20 cellular contexts compared by ENCODE assay signal in the genomic region with DNA sequence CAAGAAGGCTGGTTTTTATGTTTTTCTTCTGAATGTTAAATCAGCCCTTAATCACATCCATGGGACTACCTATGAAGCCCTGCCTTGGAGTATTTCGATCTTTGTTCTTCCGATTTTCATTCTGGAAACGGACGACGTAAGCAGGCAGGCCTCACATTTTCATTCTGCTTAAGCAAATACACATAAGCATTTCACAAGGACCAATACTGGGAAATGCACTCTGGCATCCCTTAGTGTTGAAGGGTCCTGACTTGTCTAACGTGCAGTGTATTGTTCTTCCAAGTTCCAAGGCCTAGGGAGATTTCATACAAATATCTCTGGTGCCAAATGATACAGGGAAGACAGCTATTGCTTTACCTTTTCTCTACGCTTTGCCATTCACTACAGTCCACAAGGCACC.
A peak's percentile ranks its signal among the peaks of the same experiment; 100 is the strongest.
DNase-seq lines count a peak whose midpoint lies in the region; ATAC-seq and TF ChIP-seq lines count a peak whose summit lies in the region.
"Had no signal": no experiment of that assay in that cellular context is flagged by ENCODE, and none has a peak within 500 bp of the region (broad histone marks: within the 10 kb centered on the region; RNA-seq: fewer than 3 reads in every experiment).

No MANE protein-coding gene starts in this region.

- H3K27ac ChIP-seq in left ventricle myocardium inferior (replicated peaks): peak overlapping the region; percentile 60
- no peak overlapping the region for H3K27ac ChIP-seq in lung (ENCODE audit: low read depth in 1 of 2, low read length in 1 of 2)
- no peak overlapping the region for H3K27ac ChIP-seq in upper lobe of right lung
- H3K27ac ChIP-seq: 22Rv1, BLaER1, C4-2B had no signal

- TF ChIP-seq POLR2A in lower leg skin (IDR thresholded peaks at IDR 0.05): no peak

- H3K9me3 ChIP-seq in left ventricle myocardium inferior (replicated peaks) (no peaks in the 10 kb centered on the region), lung (ENCODE audit: control insufficient read depth in 2 of 2, insufficient read depth in 1 of 2, low read length in 1 of 2) (no peaks in the 10 kb centered on the region), upper lobe of right lung (no peaks in the 10 kb centered on the region)

- H3K4me1 Mint-ChIP-seq in progenitor cell of endocrine pancreas (ENCODE audit: low read depth): peaks cover 40% of the 10 kb centered on the region
- H3K4me1 Mint-ChIP-seq: CD8-positive, alpha-beta memory T cell had no signal

- peaks cover 86% of the 10 kb centered on the region for H3K4me1 ChIP-seq in left ventricle myocardium inferior
- peaks cover 3 to 14% of the 10 kb centered on the region in 2 donors for H3K4me1 ChIP-seq in lung (ENCODE audit: control insufficient read depth in 2 of 2, insufficient read depth in 2 of 2, low read length in 2 of 2)
- peaks cover 1% of the 10 kb centered on the region for H3K4me1 ChIP-seq in upper lobe of right lung

- H3K27me3 ChIP-seq in left ventricle myocardium inferior (ENCODE audit: low read depth): no peaks in the 10 kb centered on the region
- no peaks in the 10 kb centered on the region for H3K27me3 ChIP-seq in lung (ENCODE audit: control insufficient read depth, insufficient read depth)
- no peaks in the 10 kb centered on the region for H3K27me3 ChIP-seq in upper lobe of right lung
- H3K27me3 ChIP-seq: BLaER1 had no signal

- intact Hi-C loops in left ventricle myocardium inferior (cut with micrococcal nuclease): no loop called here
- intact Hi-C loops in cardiac septum (cut with DNase I): no loop called here
- intact Hi-C loops in upper lobe of right lung (cut with DNase I): no loop called here
- intact Hi-C loops in lower leg skin (cut with DNase I; ENCODE audit: low total_unique reads): no loop called here

- peak overlapping the region; percentile 45 for H3K4me3 Mint-ChIP-seq in progenitor cell of endocrine pancreas (ENCODE audit: low read depth)
- H3K4me3 Mint-ChIP-seq: B cell; CD4-positive, alpha-beta T cell; GM23338; H9 had no signal

- H3K36me3 Mint-ChIP-seq in progenitor cell of endocrine pancreas (ENCODE audit: insufficient read depth): peaks cover 18% of the 10 kb centered on the region
- H3K36me3 Mint-ChIP-seq: CD8-positive, alpha-beta memory T cell had no signal

- peak; percentile 43 for ATAC-seq in lung (ENCODE audit: insufficient read depth, low FRiP score)
- ATAC-seq in upper lobe of right lung: peak; percentile 38
- ATAC-seq: GM23338, HCT116 had no signal

- H3K27ac Mint-ChIP-seq in progenitor cell of endocrine pancreas: peak overlapping the region; percentile 94
- H3K27ac Mint-ChIP-seq: B cell; CD4-positive, alpha-beta T cell; GM23338 had no signal

- 63 to 74% methylated on average over 7 of the region's 7 CpGs for WGBS in lung, 2 donors
- WGBS in lower leg skin, 2 donors: 65 to 78% methylated on average over 7 of the region's 7 CpGs

- H3K9me3 Mint-ChIP-seq in progenitor cell of endocrine pancreas (ENCODE audit: low read depth): peaks cover 13% of the 10 kb centered on the region
- H3K9me3 Mint-ChIP-seq: GM23338, H9 had no signal

- TF ChIP-seq CTCF in left ventricle myocardium inferior (IDR thresholded peaks at IDR 0.05; ENCODE audit: borderline replicate concordance): no peak
- TF ChIP-seq CTCF in lung (IDR thresholded peaks at IDR 0.05; ENCODE audit: control extremely low read depth, extremely low read depth): no peak
- TF ChIP-seq CTCF in progenitor cell of endocrine pancreas (IDR thresholded peaks at IDR 0.05; ENCODE audit: unreplicated experiment): no peak
- no peak for TF ChIP-seq CTCF in upper lobe of right lung (IDR thresholded peaks at IDR 0.05)
- TF ChIP-seq CTCF in lower leg skin (IDR thresholded peaks at IDR 0.05): no peak

- H3K36me3 ChIP-seq in left ventricle myocardium inferior (no peaks in the 10 kb centered on the region), lung (ENCODE audit: control insufficient read depth in 2 of 2, insufficient read depth in 2 of 2, low read length in 2 of 2) (no peaks in the 10 kb centered on the region), upper lobe of right lung (no peaks in the 10 kb centered on the region)
- H3K36me3 ChIP-seq: BLaER1 had no signal

- H3K27me3 Mint-ChIP-seq in progenitor cell of endocrine pancreas: no peaks in the 10 kb centered on the region
- H3K27me3 Mint-ChIP-seq: B cell; CD4-positive, alpha-beta T cell had no signal

- H3K4me3 ChIP-seq in left ventricle myocardium inferior (no peak overlapping the region), lung (no peak overlapping the region), upper lobe of right lung (no peak overlapping the region), lower leg skin (ENCODE audit: low read depth, poor library complexity, severe bottlenecking) (no peak overlapping the region)
- H3K4me3 ChIP-seq: BLaER1, GM23338 had no signal

- DNase-seq in left ventricle myocardium inferior (no peak), cardiac septum (ENCODE audit: low spot score) (no peak), lung (ENCODE audit: low spot score) (no peak), progenitor cell of endocrine pancreas (ENCODE audit: low spot score, unreplicated experiment) (no peak), upper lobe of right lung (no peak), NK-92 (lab: John Stamatoyannopoulos, UW; ENCODE audit: unreplicated experiment) (no peak), lower leg skin (ENCODE audit: low spot score in 2 of 2) (no peak), NCI-H774 (lab: John Stamatoyannopoulos, UW) (no peak)
- DNase-seq: CD4-positive, alpha-beta T cell; CD8-positive, alpha-beta memory T cell; DMS 273 treated with DMSO at 0.1 percent for 48 hours; DMS79; GF-D8; H9 had no signal
